13 cellular contexts compared by ENCODE assay signal in the genomic region with DNA sequence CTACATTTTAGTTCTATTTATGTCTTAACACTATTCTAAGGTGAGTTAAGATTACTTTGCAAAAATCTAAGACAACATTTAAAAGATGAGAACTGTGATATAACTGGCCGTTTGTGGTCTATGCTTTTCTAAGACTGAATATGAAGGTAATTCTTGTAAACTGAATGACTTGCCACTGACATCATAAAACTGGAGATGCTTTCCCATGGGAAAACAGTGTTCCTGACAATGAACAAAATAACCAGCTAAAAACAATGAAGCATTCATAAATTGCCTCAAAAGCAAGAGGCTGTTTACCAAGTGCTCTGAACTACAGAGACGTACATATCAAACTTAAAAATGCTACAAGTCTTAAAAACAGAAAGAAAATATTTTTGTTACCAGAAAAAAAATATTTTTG. TPM values are rescaled to one million over a fixed set of nuclear protein-coding genes. Genes with fewer than 3 reads are reported as not detected.
DNase-seq lines count a peak whose midpoint lies in the region; TF ChIP-seq lines count a peak whose summit lies in the region.
"Had no signal": no experiment of that assay in that cellular context is flagged by ENCODE, and none has a peak within 500 bp of the region (broad histone marks: within the 10 kb centered on the region; RNA-seq: fewer than 3 reads in every experiment).

No MANE protein-coding gene starts in this region.

- H3K27ac ChIP-seq in HUES48 (ENCODE audit: low read depth, low read length), result peak overlapping the region; percentile 62
- peak overlapping the region; percentile 71 to 76 for H3K27ac ChIP-seq in right atrium auricular region
- peak overlapping the region; percentile 76 for H3K27ac ChIP-seq in suprapubic skin
- H3K27ac ChIP-seq: ovary had no signal

- DNase-seq in astrocyte of the hippocampus (ENCODE audit: low read depth, low spot score) (peak; percentile 62), right atrium auricular region (ENCODE audit: low spot score) (no peak), suprapubic skin (ENCODE audit: low spot score in 2 of 2) (no peak), SHP77 (lab: John Stamatoyannopoulos, UW) (no peak), NCI-H226 (no peak), NCI-H187 treated with DMSO at 0.1 percent for 48 hours (lab: John Stamatoyannopoulos, UW) (no peak), AG08396 (ENCODE audit: low spot score) (no peak)
- DNase-seq: activated CD8-positive, alpha-beta memory T cell treated with anti-CD3 and anti-CD28 coated beads, Interleukin-2, amount 50 U/mL, for 4 hours; KG1; ovary; stimulated activated naive CD8-positive, alpha-beta T cell treated with anti-CD3 and anti-CD28 coated beads, Interleukin-15, Interleukin-2, amounts not matched to agents 100 U/mL and 50 U/mL, for 24 hours had no signal

- no peak for TF ChIP-seq POLR2A in suprapubic skin (IDR thresholded peaks at IDR 0.05)

- H3K4me3 ChIP-seq in HUES48 (ENCODE audit: low read depth, low read length) (no peak overlapping the region), right atrium auricular region (no peak overlapping the region), suprapubic skin (no peak overlapping the region)
- H3K4me3 ChIP-seq: HAP-1, ovary had no signal

- H3K9me3 ChIP-seq in HUES48 (ENCODE audit: control insufficient read depth, insufficient read depth, low read length), result no peaks in the 10 kb centered on the region
- no peaks in the 10 kb centered on the region for H3K9me3 ChIP-seq in right atrium auricular region
- H3K9me3 ChIP-seq in suprapubic skin, result no peaks in the 10 kb centered on the region
- H3K9me3 ChIP-seq: HAP-1, ovary had no signal

- WGBS in suprapubic skin, result 21% methylated on average over 2 of the region's 2 CpGs

- H3K27me3 ChIP-seq in HUES48 (ENCODE audit: control insufficient read depth, insufficient read depth, low read length) (no peaks in the 10 kb centered on the region), right atrium auricular region (no peaks in the 10 kb centered on the region), suprapubic skin (no peaks in the 10 kb centered on the region)
- H3K27me3 ChIP-seq: ovary had no signal

- no peak for TF ChIP-seq EP300 in suprapubic skin (IDR thresholded peaks at IDR 0.05)

- H3K36me3 ChIP-seq in HUES48 (ENCODE audit: control insufficient read depth, insufficient read depth, low read length), result peaks cover 13% of the 10 kb centered on the region
- H3K36me3 ChIP-seq in right atrium auricular region, result no peaks in the 10 kb centered on the region
- H3K36me3 ChIP-seq in suprapubic skin, result no peaks in the 10 kb centered on the region
- H3K36me3 ChIP-seq: ovary had no signal

- H3K9ac ChIP-seq in HUES48 (ENCODE audit: low read depth, low read length), result no peak overlapping the region

- TF ChIP-seq CTCF in right atrium auricular region (IDR thresholded peaks at IDR 0.05) (no peak), suprapubic skin (IDR thresholded peaks at IDR 0.05) (no peak)

- H3K4me1 ChIP-seq in HUES48 (ENCODE audit: control insufficient read depth, insufficient read depth, low read length), result peaks cover 57% of the 10 kb centered on the region
- H3K4me1 ChIP-seq in right atrium auricular region, result peaks cover 0 to 52% of the 10 kb centered on the region in 2 donors
- peaks cover 54% of the 10 kb centered on the region for H3K4me1 ChIP-seq in suprapubic skin

RNA-seq across cellular contexts. Expression of gene APP, which starts 54.7 kb away (rescaled TPM):
- total RNA-seq in right atrium auricular region (100 to 1,000 TPM; 326 to 389 TPM), suprapubic skin (100 to 1,000 TPM; 234 to 376 (median 343) TPM)
